ENCODE assay signal across 15 cellular contexts in genomic region chr4:75629239-75629638, GRCh38. TPM values are rescaled to one million over a fixed set of nuclear protein-coding genes. Genes with fewer than 3 reads are reported as not detected.
A peak's percentile ranks its signal among the peaks of the same experiment; 100 is the strongest.
DNase-seq lines count a peak whose midpoint lies in the region; ATAC-seq and TF ChIP-seq lines count a peak whose summit lies in the region.
"Had no signal": no experiment of that assay in that cellular context is flagged by ENCODE, and none has a peak within 500 bp of the region (broad histone marks: within the 10 kb centered on the region; RNA-seq: fewer than 3 reads in every experiment).

No MANE protein-coding gene starts in this region.

- H3K36me3 ChIP-seq in right lobe of liver: no peaks in the 10 kb centered on the region

- no peaks in the 10 kb centered on the region for H3K9me3 Mint-ChIP-seq in CD4-positive, alpha-beta T cell
- no peaks in the 10 kb centered on the region for H3K9me3 Mint-ChIP-seq in chondrocyte (ENCODE audit: low read depth)
- H3K9me3 Mint-ChIP-seq in naive thymus-derived CD8-positive, alpha-beta T cell: no peaks in the 10 kb centered on the region

- 57% methylated on average over 2 of the region's 2 CpGs for WGBS in right lobe of liver (ENCODE audit: insufficient coverage, low coverage, low lambda C conversion rate, missing lambda C conversion rate)

- no peak overlapping the region for H3K4me3 ChIP-seq in right lobe of liver

- peaks cover 12% of the 10 kb centered on the region for H3K4me1 Mint-ChIP-seq in CD4-positive, alpha-beta T cell (ENCODE audit: low read depth)
- H3K4me1 Mint-ChIP-seq in chondrocyte (ENCODE audit: low read depth): peaks cover 16% of the 10 kb centered on the region
- peaks cover 8 to 14% (median 10%) of the 10 kb centered on the region in 4 donors for H3K4me1 Mint-ChIP-seq in naive thymus-derived CD8-positive, alpha-beta T cell

- no peaks in the 10 kb centered on the region for H3K27me3 Mint-ChIP-seq in CD4-positive, alpha-beta T cell
- H3K27me3 Mint-ChIP-seq in chondrocyte (ENCODE audit: low read depth): no peaks in the 10 kb centered on the region
- H3K27me3 Mint-ChIP-seq in naive thymus-derived CD8-positive, alpha-beta T cell: peaks cover 0 to 1% (median 0%) of the 10 kb centered on the region in 5 donors

- peaks cover 0 to 5% (median 0%) of the 10 kb centered on the region in 4 donors for H3K4me1 ChIP-seq in right lobe of liver

- CTCF ChIA-PET in CD4-positive, alpha-beta T cell (lab: Charles Lee): interaction anchor here (0.8 kb wide), 1 partner anchor 10 kb away, joined by 4 read pairs; no protein-coding TSS in a partner anchor

- no peaks in the 10 kb centered on the region for H3K27me3 ChIP-seq in CD4-positive, alpha-beta T cell (ENCODE audit: control insufficient read depth, insufficient read depth, low read length)
- no peaks in the 10 kb centered on the region for H3K27me3 ChIP-seq in right lobe of liver

- H3K9me3 ChIP-seq in CD4-positive, alpha-beta T cell (ENCODE audit: control insufficient read depth, low read length): no peaks in the 10 kb centered on the region
- H3K9me3 ChIP-seq in right lobe of liver: no peaks in the 10 kb centered on the region

- ATAC-seq in CD4-positive, alpha-beta T cell (ENCODE audit: poor library complexity): no peak
- ATAC-seq in naive thymus-derived CD8-positive, alpha-beta T cell: no peak
- no peak for ATAC-seq in right lobe of liver
- ATAC-seq: activated CD4-positive, CD25-positive, alpha-beta regulatory T cell treated with anti-CD3 and anti-CD28 coated beads, Interleukin-2, amount 50 U/mL, for 24 hours; stimulated activated naive CD8-positive, alpha-beta T cell treated with anti-CD3 and anti-CD28 coated beads, Interleukin-15, Interleukin-2, amounts not matched to agents 100 U/mL and 50 U/mL, for 24 hours had no signal

- no peak for TF ChIP-seq CTCF in CD4-positive, alpha-beta T cell (IDR thresholded peaks at IDR 0.05)
- TF ChIP-seq CTCF in chondrocyte (IDR thresholded peaks at IDR 0.05) (no peak), right lobe of liver (IDR thresholded peaks at IDR 0.05) (no peak)

- H3K27ac Mint-ChIP-seq in CD4-positive, alpha-beta T cell: no peak overlapping the region
- no peak overlapping the region for H3K27ac Mint-ChIP-seq in chondrocyte (ENCODE audit: unreplicated experiment)
- peak overlapping the region in 1 of 10 donors; percentile 96 for H3K27ac Mint-ChIP-seq in naive thymus-derived CD8-positive, alpha-beta T cell

- no peaks in the 10 kb centered on the region for H3K36me3 Mint-ChIP-seq in CD4-positive, alpha-beta T cell (ENCODE audit: low read depth)
- no peaks in the 10 kb centered on the region for H3K36me3 Mint-ChIP-seq in chondrocyte (ENCODE audit: low read depth)
- H3K36me3 Mint-ChIP-seq in naive thymus-derived CD8-positive, alpha-beta T cell: no peaks in the 10 kb centered on the region

- intact Hi-C loops in CD4-positive, alpha-beta T cell (cut with DNase I, micrococcal nuclease): loop anchor here in 1 of 2 experiments (5.0 kb wide), 1 partner anchor 1528 kb away; the partner anchor contains the start of gene CCNG2
- intact Hi-C loops in right lobe of liver (cut with DNase I): no loop called here

- no peak for TF ChIP-seq POLR2A in right lobe of liver (IDR thresholded peaks at IDR 0.05)

- peak overlapping the region; percentile 48 for H3K4me3 Mint-ChIP-seq in CD4-positive, alpha-beta T cell
- H3K4me3 Mint-ChIP-seq in chondrocyte (ENCODE audit: unreplicated experiment): peak overlapping the region; percentile 40
- peak overlapping the region; percentile 24 to 99 (median 74) for H3K4me3 Mint-ChIP-seq in naive thymus-derived CD8-positive, alpha-beta T cell

- POLR2A ChIA-PET in CD4-positive, alpha-beta T cell (lab: Charles Lee): interaction anchor here (1.1 to 2.7 kb wide), 5 partner anchors 10 to 115 kb away, joined by 3 to 20 read pairs (median 11); partner anchors contain the start of genes RCHY1, THAP6 and USO1
- POLR2A ChIA-PET in naive thymus-derived CD8-positive, alpha-beta T cell (lab: Charles Lee): interaction anchor here (1.4 kb wide), 1 partner anchor 69 kb away, joined by 6 read pairs; no protein-coding TSS in a partner anchor

- no peak for DNase-seq in CD4-positive, alpha-beta T cell
- DNase-seq in DMS79 (lab: John Stamatoyannopoulos, UW): peak; percentile 7
- no peak for DNase-seq in chondrocyte (ENCODE audit: low spot score)
- DNase-seq in naive thymus-derived CD8-positive, alpha-beta T cell: no peak
- DNase-seq in A172 (ENCODE audit: low spot score): no peak
- DNase-seq in NAMALWA (ENCODE audit: low spot score): no peak
- DNase-seq in right lobe of liver: no peak
- DNase-seq: activated effector memory CD4-positive, alpha-beta T cell treated with Interleukin-2 at 50 U/mL for 16 hours; effector CD8-positive, alpha-beta T cell; NCI-H1048; NCI-H226; OCI-M1; stimulated activated CD4-positive, alpha-beta T cell treated with anti-CD3 and anti-CD28 coated beads, Interleukin-4, amount 100 ng/mL, for 4 hours; stimulated activated naive CD8-positive, alpha-beta T cell treated with anti-CD3 and anti-CD28 coated beads, Interleukin-15, Interleukin-2, amounts not matched to agents 100 U/mL and 50 U/mL, for 24 hours had no signal

- no peak overlapping the region for H3K27ac ChIP-seq in CD4-positive, alpha-beta T cell (ENCODE audit: low read depth, low read length)
- H3K27ac ChIP-seq in right lobe of liver: no peak overlapping the region

RNA-seq across cellular contexts. Expression of gene CDKL2, which starts 1.1 kb away (rescaled TPM):
- total RNA-seq in CD4-positive, alpha-beta T cell: under 1 TPM; 0.38 to 0.92 TPM
- total RNA-seq in chondrocyte (2.1 to 4.2 TPM (median 2.7 TPM) in 3 replicates), right lobe of liver (under 1 TPM in 1 of 6 experiments, not detected in 5; 0.05 TPM)
- 1 to 10 TPM in 1 of 2 experiments, under 1 TPM in 1; 0.82 to 1.0 TPM for total RNA-seq in naive thymus-derived CD8-positive, alpha-beta T cell
- 1 to 10 TPM in 1 of 3 donors, under 1 TPM in 2; 0.20 to 1.0 (median 0.58) TPM for polyA plus RNA-seq in naive thymus-derived CD8-positive, alpha-beta T cell
- total RNA-seq in A172 (2014; rRNA removed; shearing (Covaris generic)): not detected in 2 replicates

RNA-seq across cellular contexts. Expression of gene G3BP2, which starts 44.0 kb away (rescaled TPM):
- total RNA-seq in CD4-positive, alpha-beta T cell: 100 to 1,000 TPM; 319 to 322 TPM
- total RNA-seq in chondrocyte (153 to 161 TPM (median 157 TPM) in 3 replicates), right lobe of liver (10 to 100 TPM; 47.6 to 68.9 (median 64.5) TPM)
- total RNA-seq in naive thymus-derived CD8-positive, alpha-beta T cell: 100 to 1,000 TPM; 172 to 190 TPM
- 100 to 1,000 TPM; 116 to 125 (median 121) TPM for polyA plus RNA-seq in naive thymus-derived CD8-positive, alpha-beta T cell
- total RNA-seq in A172 (2014; rRNA removed; shearing (Covaris generic)): 97.5 and 102 TPM in 2 replicates
